31 cellular contexts compared by ENCODE assay signal in the genomic region with DNA sequence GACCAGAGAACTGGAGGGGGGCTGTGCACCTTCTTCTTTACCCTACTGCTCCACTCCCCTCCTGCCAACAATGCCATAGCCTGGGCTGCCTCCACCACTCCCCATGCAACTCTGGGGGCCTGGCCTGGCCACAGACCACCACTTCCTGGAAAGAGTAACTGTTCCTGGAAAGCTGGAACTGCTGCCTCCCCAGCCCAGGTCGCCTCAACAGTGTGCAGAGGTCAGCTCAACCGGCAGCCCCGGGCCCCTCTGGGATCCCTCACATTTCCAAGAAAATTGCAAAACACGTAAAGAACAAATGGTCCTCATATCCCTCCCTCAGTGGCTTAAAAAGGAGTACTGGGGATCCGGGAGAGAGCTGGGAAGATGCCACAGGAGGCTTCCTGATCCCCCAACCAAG. TPM values are rescaled to one million over a fixed set of nuclear protein-coding genes. Genes with fewer than 3 reads are reported as not detected.
"Had no signal": no experiment of that assay in that cellular context is flagged by ENCODE, and none has a peak within 500 bp of the region (broad histone marks: within the 10 kb centered on the region; RNA-seq: fewer than 3 reads in every experiment).

No MANE protein-coding gene starts in this region.

- H3K4me1 ChIP-seq: body of pancreas, breast epithelium had no signal

- H3K27me3 ChIP-seq: body of pancreas, Peyer's patch had no signal

- H3K27ac ChIP-seq: body of pancreas, breast epithelium, Peyer's patch had no signal

- H3K4me3 ChIP-seq: body of pancreas, breast epithelium, Peyer's patch had no signal

- ATAC-seq: activated T-cell treated with anti-CD3 and anti-CD28 coated beads, Interleukin-2, amount 50 U/mL, for 4 hours; body of pancreas; PC-3 had no signal

- H3K9me3 ChIP-seq: body of pancreas, breast epithelium, Peyer's patch had no signal

- H3K36me3 ChIP-seq: breast epithelium, Peyer's patch had no signal

- DNase-seq: activated CD4-positive, alpha-beta memory T cell treated with anti-CD3 and anti-CD28 coated beads for 36 hours; activated CD4-positive, alpha-beta T cell treated with anti-CD3 and anti-CD28 coated beads, Interleukin-2, amount 50 U/mL, for 1 hour; activated CD8-positive, alpha-beta memory T cell treated with anti-CD3 and anti-CD28 coated beads, Interleukin-2, amount 50 U/mL, for 4 hours; activated gamma-delta T cell treated with Interleukin-2 at 50 U/mL for 16 hours; activated naive CD4-positive, alpha-beta T cell treated with anti-CD3 and anti-CD28 coated beads for 36 hours; activated naive CD8-positive, alpha-beta T cell treated with anti-CD3 and anti-CD28 coated beads for 36 hours; activated T-cell treated with anti-CD3 and anti-CD28 coated beads for 4 hours; activated T-cell treated with anti-CD3 and anti-CD28 coated beads, Interleukin-2, amount 50 U/mL, for 4 hours; amygdala; body of pancreas; NCI-H1092 treated with DMSO at 0.1 percent for 48 hours; NCI-H1417; NCI-H146; NCI-H187; NCI-H2029 treated with DMSO at 0.1 percent for 48 hours; NCI-H2107; NCI-H2171; NCI-H510A; NCI-H526; NCI-H748 treated with DMSO at 0.1 percent for 48 hours; NK-92 treated with Interleukin-12 subunit alpha and Interleukin-12 subunit beta, amount 100 ng/mL, for 24 hours; PC-3; Peyer's patch; RPMI8226; T1000 had no signal

RNA-seq across cellular contexts. Expression of a gene that starts 22.4 kb away (rescaled TPM):
- total RNA-seq: activated CD4-positive, alpha-beta memory T cell treated with anti-CD3 and anti-CD28 coated beads for 36 hours; activated naive CD4-positive, alpha-beta T cell treated with anti-CD3 and anti-CD28 coated beads for 36 hours; activated naive CD8-positive, alpha-beta T cell treated with anti-CD3 and anti-CD28 coated beads for 36 hours; activated T-cell treated with anti-CD3 and anti-CD28 coated beads, Interleukin-2, amount 50 U/mL, for 4 hours; activated T-helper 1 cell treated with anti-CD3 and anti-CD28 coated beads, Interleukin-12 subunit alpha, Interleukin-12 subunit beta, Interleukin-2, Interleukin-4 antibody, amounts not matched to agents 30 ng/mL and 10 ng/mL and 1 ng/mL, durations not matched to agents 14 hours and 24 hours and 36 hours; cardiac septum; M059J; T-helper 1 cell treated with Interleukin-12 subunit alpha and Interleukin-12 subunit beta and Interleukin-4 antibody, amounts not matched to agents 30 ng/mL and 1 ng/mL, for 36 hours; T-helper 2 cell treated with Interferon-gamma antibody and Interleukin-4, amounts not matched to agents 100 ng/mL and 5 ng/mL, for 36 hours had no signal
